ENCODE assay signal across 11 cellular contexts in the genomic region with DNA sequence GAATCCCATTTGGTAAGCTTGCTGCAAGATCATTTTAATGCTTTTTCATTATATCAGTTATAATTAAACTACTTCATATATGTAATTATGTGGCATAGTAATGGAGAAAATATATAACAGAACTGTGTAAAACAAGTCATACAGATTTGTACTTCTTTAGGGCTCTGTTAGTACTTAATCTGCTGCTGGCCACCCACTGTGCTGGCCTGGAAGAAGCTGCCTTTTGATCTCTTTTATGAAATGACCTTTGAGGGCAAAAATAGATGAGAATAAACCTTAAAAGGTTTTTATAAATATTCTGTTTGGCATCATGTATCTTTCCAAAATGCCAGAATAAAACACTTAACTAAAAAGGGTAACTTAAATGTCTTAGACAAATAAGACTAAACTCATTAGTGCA.
"Had no signal": no experiment of that assay in that cellular context is flagged by ENCODE, and none has a peak within 500 bp of the region (broad histone marks: within the 10 kb centered on the region; RNA-seq: fewer than 3 reads in every experiment).

No MANE protein-coding gene starts in this region.

- H3K4me3 ChIP-seq: GM23248, HAP-1, K562 had no signal

- H3K27ac ChIP-seq: GM23248, HL-60 had no signal

- H3K9me3 ChIP-seq: HAP-1 had no signal

- DNase-seq: GM23248, GOT3, H7, HFFc6, IMR-90, KG1 had no signal

- ATAC-seq: HCT116, HepG2, K562 had no signal

- H3K36me3 ChIP-seq: HAP-1 had no signal

- H3K4me1 ChIP-seq: HAP-1 had no signal
